ENCODE assay signal across 8 cellular contexts in the genomic region with DNA sequence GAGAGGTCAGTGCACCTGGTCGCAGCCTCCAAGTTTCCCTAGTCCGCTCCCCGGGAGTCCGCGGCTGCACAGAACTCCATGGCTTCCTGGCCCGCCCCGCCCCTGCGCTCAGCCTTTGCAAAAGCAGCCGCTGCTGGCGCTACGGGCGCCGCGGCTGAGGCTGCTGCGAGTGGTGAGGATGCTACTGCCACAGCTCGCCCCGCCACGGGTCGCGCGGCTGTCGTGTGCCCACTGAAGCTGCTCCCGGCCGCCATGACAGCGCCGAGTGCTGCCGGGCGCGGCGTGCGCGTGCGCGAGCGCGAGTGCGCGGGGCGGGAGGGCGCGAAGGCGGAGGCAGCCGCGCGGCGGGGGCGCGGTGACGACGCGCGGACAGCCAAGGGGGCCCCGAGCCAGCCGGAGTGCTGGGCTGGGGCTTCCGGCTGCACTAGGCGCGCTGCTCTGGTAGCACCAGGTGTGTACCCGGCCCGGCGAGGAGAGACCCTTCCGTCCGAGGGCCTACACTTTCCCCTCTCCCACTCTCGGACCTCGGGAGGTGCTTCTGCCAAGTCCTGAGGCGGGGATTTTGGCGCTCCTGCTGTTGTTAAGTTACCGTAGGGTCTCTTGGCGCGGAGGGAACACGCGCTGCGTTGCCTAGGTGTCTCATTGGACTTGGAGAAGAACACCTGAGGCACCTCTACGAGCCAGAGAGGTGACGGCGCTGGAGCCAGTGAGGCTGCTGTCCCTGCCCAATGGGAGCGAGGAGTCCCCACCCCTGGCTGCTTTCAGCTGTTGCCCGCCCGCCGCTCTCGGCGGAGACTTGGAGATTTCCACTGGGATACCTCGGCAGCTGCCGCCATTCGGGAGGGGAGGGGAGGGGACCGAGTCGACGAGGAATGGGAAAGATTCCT. TPM values are rescaled to one million over a fixed set of nuclear protein-coding genes. Genes with fewer than 3 reads are reported as not detected.
DNase-seq lines count a peak whose midpoint lies in the region; ATAC-seq and TF ChIP-seq lines count a peak whose summit lies in the region.

No MANE protein-coding gene starts in this region.

- peaks cover 11% of the 10 kb centered on the region for H3K36me3 Mint-ChIP-seq in central memory CD8-positive, alpha-beta T cell (ENCODE audit: insufficient read depth)

- H3K4me1 Mint-ChIP-seq in central memory CD8-positive, alpha-beta T cell: peaks cover 37% of the 10 kb centered on the region

- ATAC-seq in GM18909 (IDR thresholded peaks at IDR 0.05; ENCODE audit: poor library complexity, unreplicated experiment) (peak; percentile 79), HG03135 (IDR thresholded peaks at IDR 0.05; ENCODE audit: unreplicated experiment) (peak; percentile 84)
- ATAC-seq in central memory CD8-positive, alpha-beta T cell (replicated peaks; ENCODE audit: extremely low read depth, poor library complexity, severe bottlenecking): peak; percentile 78

- H3K4me3 Mint-ChIP-seq in central memory CD8-positive, alpha-beta T cell: peak overlapping the region; percentile 99

- no peaks in the 10 kb centered on the region for H3K36me3 ChIP-seq in kidney epithelial cell (ENCODE audit: control insufficient read depth, insufficient read depth, low read length)

- H3K4me3 ChIP-seq in kidney epithelial cell (ENCODE audit: low read depth, low read length): peak overlapping the region; percentile 97

- DNase-seq in AG08396 (ENCODE audit: low spot score): peak; percentile 94
- peak; percentile 82 for DNase-seq in NCI-H2196 (lab: John Stamatoyannopoulos, UW; ENCODE audit: unreplicated experiment)
- DNase-seq in activated CD4-positive, CD25-positive, alpha-beta regulatory T cell (lab: John Stamatoyannopoulos, UW): peak; percentile 60 to 79 (median 70)
- DNase-seq in central memory CD8-positive, alpha-beta T cell (ENCODE audit: low spot score in 2 of 2): peak; percentile 68 to 76
- DNase-seq in kidney epithelial cell (ENCODE audit: low read depth): no peak
- DNase-seq in stimulated activated CD4-positive, alpha-beta T cell treated with anti-CD3 and anti-CD28 coated beads, Interleukin-15, amount 100 ng/mL, for 24 hours: peak; percentile 85

- H3K27ac Mint-ChIP-seq in central memory CD8-positive, alpha-beta T cell (ENCODE audit: low read depth): peak overlapping the region; percentile 97

- H3K27me3 Mint-ChIP-seq in central memory CD8-positive, alpha-beta T cell: no peaks in the 10 kb centered on the region

- TF ChIP-seq CTCF in kidney epithelial cell (IDR thresholded peaks at IDR 0.05; ENCODE audit: insufficient read depth, low read length, poor library complexity, severe bottlenecking): no peak

- H3K27me3 ChIP-seq in kidney epithelial cell (ENCODE audit: control insufficient read depth, insufficient read depth, low read length): no peaks in the 10 kb centered on the region

- no peaks in the 10 kb centered on the region for H3K9me3 Mint-ChIP-seq in central memory CD8-positive, alpha-beta T cell

RNA-seq across cellular contexts. Expression of a gene that starts 0.6 kb away (rescaled TPM):
- 83.5 and 85.2 TPM in 2 replicates for total RNA-seq in kidney epithelial cell
